ENCODE assay signal across 33 cellular contexts in genomic region chr3:57144952-57145351, GRCh38. TPM values are rescaled to one million over a fixed set of nuclear protein-coding genes. Genes with fewer than 3 reads are reported as not detected.
"Had no signal": no experiment of that assay in that cellular context is flagged by ENCODE, and none has a peak within 500 bp of the region (broad histone marks: within the 10 kb centered on the region; RNA-seq: fewer than 3 reads in every experiment).

No MANE protein-coding gene starts in this region.

- DNase-seq: activated CD4-positive, alpha-beta memory T cell treated with anti-CD3 and anti-CD28 coated beads, Interleukin-2, amount 10 ng/mL, durations not matched to agents 7 days and 5 days; activated CD4-positive, alpha-beta T cell treated with anti-CD3 and anti-CD28 coated beads for 1 hour; activated CD4-positive, alpha-beta T cell treated with anti-CD3 and anti-CD28 coated beads for 48 hours; activated CD4-positive, CD25-positive, alpha-beta regulatory T cell; activated CD8-positive, alpha-beta memory T cell treated with anti-CD3 and anti-CD28 coated beads for 24 hours; activated CD8-positive, alpha-beta memory T cell treated with anti-CD3 and anti-CD28 coated beads, Interleukin-2, amount 10 ng/mL, durations not matched to agents 7 days and 5 days; activated CD8-positive, alpha-beta memory T cell treated with anti-CD3 and anti-CD28 coated beads, Interleukin-2, amount 50 U/mL, for 48 hours; activated effector memory CD4-positive, alpha-beta T cell treated with Interleukin-2 at 50 U/mL for 16 hours; activated naive CD4-positive, alpha-beta T cell treated with anti-CD3 and anti-CD28 coated beads, Interleukin-2, amount 10 ng/mL, durations not matched to agents 7 days and 5 days; activated naive CD8-positive, alpha-beta T cell treated with anti-CD3 and anti-CD28 coated beads, Interleukin-2, amount 50 U/mL, for 24 hours; activated T-cell treated with anti-CD3 and anti-CD28 coated beads, Interleukin-2, amount 50 U/mL, for 48 hours; anterior cingulate cortex; MM.1S; MV-4-11; NCI-H1092; NCI-H1436 treated with DMSO at 0.1 percent for 48 hours; NCI-H1694 treated with DMSO at 0.1 percent for 48 hours; NCI-H2029; NCI-H345; NCI-H524 treated with DMSO at 0.1 percent for 48 hours; NCI-H748 treated with DMSO at 0.1 percent for 48 hours; NK-92 treated with Interleukin-12 subunit alpha and Interleukin-12 subunit beta, amount 100 ng/mL, for 24 hours; PC-9; SHP77; SJCRH30; T1000; WERI-Rb-1 had no signal

- H3K4me3 ChIP-seq: PC-9, SJCRH30, SK-N-MC had no signal

- H3K36me3 ChIP-seq: WERI-Rb-1 had no signal

- H3K36me3 Mint-ChIP-seq: activated CD8-positive, alpha-beta memory T cell treated with anti-CD3 and anti-CD28 coated beads, Interleukin-2, amount 10 ng/mL, durations not matched to agents 7 days and 5 days; activated naive CD4-positive, alpha-beta T cell treated with anti-CD3 and anti-CD28 coated beads, Interleukin-2, amount 10 ng/mL, durations not matched to agents 7 days and 5 days; activated naive CD8-positive, alpha-beta T cell had no signal

- H3K9me3 ChIP-seq: SJCRH30 had no signal

- H3K4me3 Mint-ChIP-seq: activated CD4-positive, alpha-beta memory T cell treated with anti-CD3 and anti-CD28 coated beads, Interleukin-2, amount 10 ng/mL, durations not matched to agents 7 days and 5 days; activated CD8-positive, alpha-beta memory T cell treated with anti-CD3 and anti-CD28 coated beads, Interleukin-2, amount 10 ng/mL, durations not matched to agents 7 days and 5 days; activated naive CD4-positive, alpha-beta T cell treated with anti-CD3 and anti-CD28 coated beads, Interleukin-2, amount 10 ng/mL, durations not matched to agents 7 days and 5 days; activated naive CD8-positive, alpha-beta T cell; activated naive CD8-positive, alpha-beta T cell treated with anti-CD3 and anti-CD28 coated beads, Interleukin-2, amount 50 U/mL, for 24 hours; brain had no signal

- H3K4me1 Mint-ChIP-seq: activated CD4-positive, alpha-beta memory T cell treated with anti-CD3 and anti-CD28 coated beads, Interleukin-2, amount 10 ng/mL, durations not matched to agents 7 days and 5 days; activated CD8-positive, alpha-beta memory T cell treated with anti-CD3 and anti-CD28 coated beads, Interleukin-2, amount 10 ng/mL, durations not matched to agents 7 days and 5 days; activated naive CD4-positive, alpha-beta T cell treated with anti-CD3 and anti-CD28 coated beads, Interleukin-2, amount 10 ng/mL, durations not matched to agents 7 days and 5 days; activated naive CD8-positive, alpha-beta T cell treated with anti-CD3 and anti-CD28 coated beads, Interleukin-2, amount 50 U/mL, for 24 hours had no signal

- H3K27ac Mint-ChIP-seq: activated CD4-positive, alpha-beta memory T cell treated with anti-CD3 and anti-CD28 coated beads, Interleukin-2, amount 10 ng/mL, durations not matched to agents 7 days and 5 days; activated CD8-positive, alpha-beta memory T cell treated with anti-CD3 and anti-CD28 coated beads, Interleukin-2, amount 10 ng/mL, durations not matched to agents 7 days and 5 days; activated naive CD4-positive, alpha-beta T cell treated with anti-CD3 and anti-CD28 coated beads, Interleukin-2, amount 10 ng/mL, durations not matched to agents 7 days and 5 days; activated naive CD8-positive, alpha-beta T cell; activated naive CD8-positive, alpha-beta T cell treated with anti-CD3 and anti-CD28 coated beads, Interleukin-2, amount 50 U/mL, for 24 hours had no signal

- H3K9me3 Mint-ChIP-seq: activated CD4-positive, alpha-beta memory T cell treated with anti-CD3 and anti-CD28 coated beads, Interleukin-2, amount 10 ng/mL, durations not matched to agents 7 days and 5 days; activated naive CD4-positive, alpha-beta T cell treated with anti-CD3 and anti-CD28 coated beads, Interleukin-2, amount 10 ng/mL, durations not matched to agents 7 days and 5 days; activated naive CD8-positive, alpha-beta T cell treated with anti-CD3 and anti-CD28 coated beads, Interleukin-2, amount 50 U/mL, for 24 hours; brain had no signal

- ATAC-seq: activated CD8-positive, alpha-beta memory T cell treated with anti-CD3 and anti-CD28 coated beads, Interleukin-2, amount 10 ng/mL, durations not matched to agents 7 days and 5 days; activated naive CD8-positive, alpha-beta T cell treated with anti-CD3 and anti-CD28 coated beads, Interleukin-2, amount 50 U/mL, for 24 hours had no signal

- H3K27me3 ChIP-seq: SJCRH30 had no signal

- H3K27ac ChIP-seq: KMS-11, PC-9, RWPE1, SJCRH30, SK-N-MC, WERI-Rb-1 had no signal

- H3K27me3 Mint-ChIP-seq: brain had no signal

RNA-seq across cellular contexts. Expression of gene IL17RD, which starts 20.2 kb away (rescaled TPM):
- total RNA-seq: T-helper 1 cell treated with Interleukin-12 subunit alpha and Interleukin-12 subunit beta and Interleukin-4 antibody, amounts not matched to agents 30 ng/mL and 1 ng/mL, for 36 hours had no signal
